Comparison of ENCODE assay signal across 11 cellular contexts in the genomic region with DNA sequence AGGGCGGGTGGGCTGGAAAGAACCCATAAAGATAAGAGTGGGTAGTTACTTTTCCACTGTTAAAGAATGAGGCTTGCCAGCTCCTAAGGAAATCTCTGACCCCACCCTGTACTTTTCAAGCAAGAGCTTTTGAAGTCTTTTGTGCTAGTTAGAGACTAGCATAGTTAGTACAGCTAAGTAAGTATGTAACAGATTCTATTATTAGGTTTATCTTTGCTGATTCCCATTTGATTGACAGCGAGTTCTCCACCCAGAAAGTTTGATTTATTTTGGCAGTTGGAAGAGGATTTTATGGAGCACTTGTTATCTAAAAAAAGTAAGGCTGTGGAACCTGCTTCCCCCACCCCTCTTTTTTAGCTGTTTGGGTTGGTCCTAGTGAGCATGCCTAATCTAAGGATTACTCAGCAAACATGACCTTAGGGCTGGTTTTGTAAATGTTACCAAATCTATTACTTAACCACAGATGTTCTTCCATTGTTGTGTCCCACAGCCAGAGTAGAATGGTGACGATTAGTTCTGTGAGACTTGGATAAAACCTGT. TPM values are rescaled to one million over a fixed set of nuclear protein-coding genes. Genes with fewer than 3 reads are reported as not detected.
A peak's percentile ranks its signal among the peaks of the same experiment; 100 is the strongest.
DNase-seq lines count a peak whose midpoint lies in the region; ATAC-seq, FAIRE-seq and TF ChIP-seq lines count a peak whose summit lies in the region.
"Had no signal": no experiment of that assay in that cellular context is flagged by ENCODE, and none has a peak within 500 bp of the region (broad histone marks: within the 10 kb centered on the region; RNA-seq: fewer than 3 reads in every experiment).

No MANE protein-coding gene starts in this region.

- H3T11ph ChIP-seq in H9 (ENCODE audit: low read length), result no peak overlapping the region

- no peak overlapping the region for H2BK120ac ChIP-seq in H9 (ENCODE audit: low read depth, low read length, poor library complexity, severe bottlenecking)

- H3K9me3 Mint-ChIP-seq in activated CD8-positive, alpha-beta memory T cell treated with anti-CD3 and anti-CD28 coated beads, Interleukin-2, amount 10 ng/mL, durations not matched to agents 7 days and 5 days (ENCODE audit: low read depth), result no peaks in the 10 kb centered on the region
- H3K9me3 Mint-ChIP-seq in H9, result no peaks in the 10 kb centered on the region

- H3K4me3 ChIP-seq in cardiac muscle cell, result no peak overlapping the region
- H3K4me3 ChIP-seq in small intestine (ENCODE audit: low read depth in 1 of 2, low read length in 2 of 2), result no peak overlapping the region

- H3K9ac ChIP-seq in H9 (ENCODE audit: extremely low read depth, insufficient read length, low read length), result no peak overlapping the region
- H3K9ac ChIP-seq: parathyroid adenoma had no signal

- H3K23ac ChIP-seq in H9 (ENCODE audit: insufficient read length, low read depth, low read length), result no peak overlapping the region

- H3K36me3 Mint-ChIP-seq in activated CD8-positive, alpha-beta memory T cell treated with anti-CD3 and anti-CD28 coated beads, Interleukin-2, amount 10 ng/mL, durations not matched to agents 7 days and 5 days, result peaks cover 12% of the 10 kb centered on the region
- H3K36me3 Mint-ChIP-seq in H9 (ENCODE audit: insufficient read depth in 1 of 3, low read depth in 3 of 3), result peaks cover 1 to 4% (median 4%) of the 10 kb centered on the region in 3 experiments; a peak in 3 of 7 replicates

- H3K4me3 Mint-ChIP-seq in activated CD8-positive, alpha-beta memory T cell treated with anti-CD3 and anti-CD28 coated beads, Interleukin-2, amount 10 ng/mL, durations not matched to agents 7 days and 5 days, result no peak overlapping the region
- H3K4me3 Mint-ChIP-seq in H9, result no peak overlapping the region

- TF ChIP-seq CTCF in cardiac muscle cell (IDR thresholded peaks at IDR 0.05; ENCODE audit: low read depth, low read length) (no peak), H9 (conservative IDR thresholded peaks at IDR 0.05) (no peak)

- no peak for ATAC-seq in GM18873 (IDR thresholded peaks at IDR 0.05; ENCODE audit: low FRiP score, unreplicated experiment)
- no peak for ATAC-seq in activated CD8-positive, alpha-beta memory T cell treated with anti-CD3 and anti-CD28 coated beads, Interleukin-2, amount 10 ng/mL, durations not matched to agents 7 days and 5 days

- H3K27ac ChIP-seq in cardiac muscle cell, result peak overlapping the region; percentile 75
- peak overlapping the region in 1 of 2 donors; percentile 27 for H3K27ac ChIP-seq in small intestine (ENCODE audit: low read depth in 1 of 2, low read length in 1 of 2)
- no peak overlapping the region for H3K27ac ChIP-seq in H9 (ENCODE audit: insufficient read length, low read depth, low read length)
- H3K27ac ChIP-seq: parathyroid adenoma had no signal

- no peaks in the 10 kb centered on the region for H3K27me3 ChIP-seq in cardiac muscle cell
- H3K27me3 ChIP-seq in small intestine (ENCODE audit: control insufficient read depth in 2 of 2, insufficient read depth in 2 of 2, low read length in 2 of 2), result no peaks in the 10 kb centered on the region
- no peaks in the 10 kb centered on the region for H3K27me3 ChIP-seq in H9 (ENCODE audit: insufficient read depth, low read length)

- no peak overlapping the region for H2BK15ac ChIP-seq in H9 (ENCODE audit: low read depth, low read length)

- H4K5ac ChIP-seq in H9 (ENCODE audit: insufficient read length, low read depth, low read length), result no peak overlapping the region

- H2AFZ ChIP-seq in H9 (ENCODE audit: low read length), result no peak overlapping the region
- H2AFZ ChIP-seq: parathyroid adenoma had no signal

- H3K4me2 ChIP-seq in H9 (ENCODE audit: insufficient read depth, insufficient read length, low read length), result no peak overlapping the region

- H2BK5ac ChIP-seq in H9 (ENCODE audit: insufficient read length, low read length), result no peak overlapping the region

- H3K18ac ChIP-seq in H9 (ENCODE audit: insufficient read length, low read depth, low read length), result no peak overlapping the region

- no peak overlapping the region for H4K8ac ChIP-seq in H9 (replicated peaks; ENCODE audit: insufficient read length, low read depth, low read length)

- H3K27ac Mint-ChIP-seq in activated CD8-positive, alpha-beta memory T cell treated with anti-CD3 and anti-CD28 coated beads, Interleukin-2, amount 10 ng/mL, durations not matched to agents 7 days and 5 days, result no peak overlapping the region
- H3K27ac Mint-ChIP-seq in H9, result peak overlapping the region in 1 of 3 experiments; percentile 41; a peak in 3 of 7 replicates

- no peak overlapping the region for H2BK12ac ChIP-seq in H9 (ENCODE audit: insufficient read length, low read depth, low read length)

- no peaks in the 10 kb centered on the region for H4K20me1 ChIP-seq in H9 (ENCODE audit: control insufficient read depth, insufficient read depth, insufficient read length)

- no peak overlapping the region for H3K4ac ChIP-seq in H9 (ENCODE audit: low read depth, low read length)

- no peaks in the 10 kb centered on the region for H3K27me3 Mint-ChIP-seq in activated CD8-positive, alpha-beta memory T cell treated with anti-CD3 and anti-CD28 coated beads, Interleukin-2, amount 10 ng/mL, durations not matched to agents 7 days and 5 days
- H3K27me3 Mint-ChIP-seq in H9 (ENCODE audit: low read depth), result no peaks in the 10 kb centered on the region

- H3K4me1 Mint-ChIP-seq in activated CD8-positive, alpha-beta memory T cell treated with anti-CD3 and anti-CD28 coated beads, Interleukin-2, amount 10 ng/mL, durations not matched to agents 7 days and 5 days, result peaks cover 52% of the 10 kb centered on the region
- H3K4me1 Mint-ChIP-seq in H9, result peaks cover 43 to 46% of the 10 kb centered on the region in 2 experiments

- peaks cover 5% of the 10 kb centered on the region for H3K79me1 ChIP-seq in H9 (ENCODE audit: insufficient read depth, low read depth, low read length, poor library complexity, severe bottlenecking)

- no peak overlapping the region for H4K91ac ChIP-seq in H9 (ENCODE audit: insufficient read length, low read depth, low read length)

- peak; percentile 64 for DNase-seq in HT-29 (ENCODE audit: low spot score)
- DNase-seq in SKM-1 (lab: John Stamatoyannopoulos, UW; ENCODE audit: unreplicated experiment), result peak; percentile 51
- peak; percentile 36 to 82 for DNase-seq in cardiac muscle cell (ENCODE audit: low read depth in 1 of 2, low spot score in 1 of 2)
- peak; percentile 33 for DNase-seq in small intestine
- DNase-seq in HTR-8/SVneo (ENCODE audit: insufficient read length, low spot score), result no peak
- no peak for DNase-seq in activated CD8-positive, alpha-beta memory T cell treated with anti-CD3 and anti-CD28 coated beads, Interleukin-2, amount 10 ng/mL, durations not matched to agents 7 days and 5 days
- DNase-seq in H9, result no peak
- DNase-seq: substantia nigra had no signal

- peaks cover 3% of the 10 kb centered on the region; the same call in 1 of the 2 replicates for H3K79me2 ChIP-seq in H9 (ENCODE audit: insufficient read depth, low read length)

- 15 to 61% (median 36%) methylated on average over 3 of the region's 3 CpGs for WGBS in small intestine, 3 donors
- WGBS in H9 (ENCODE audit: extremely low coverage, insufficient read length, low lambda C conversion rate), result no CpG with 5 or more reads among the region's 3 CpGs

- peaks cover 66% of the 10 kb centered on the region for H3K4me1 ChIP-seq in cardiac muscle cell (ENCODE audit: low read depth)
- peaks cover 3 to 20% of the 10 kb centered on the region in 2 donors for H3K4me1 ChIP-seq in small intestine (ENCODE audit: control insufficient read depth in 2 of 2, insufficient read depth in 1 of 2, low read depth in 1 of 2, low read length in 1 of 2)
- peaks cover 3% of the 10 kb centered on the region for H3K4me1 ChIP-seq in H9 (ENCODE audit: insufficient read depth, low read length)
- H3K4me1 ChIP-seq: parathyroid adenoma had no signal

- no peak for FAIRE-seq in small intestine (lab: Jason Lieb, UNC)
- no peak for FAIRE-seq in HTR-8/SVneo (lab: Jason Lieb, UNC)
- FAIRE-seq: TTC549 had no signal

- H2AK5ac ChIP-seq in H9 (ENCODE audit: insufficient read length, low read length), result no peak overlapping the region

- H3K36me3 ChIP-seq in cardiac muscle cell (no peaks in the 10 kb centered on the region), small intestine (ENCODE audit: control insufficient read depth in 2 of 2, insufficient read depth in 2 of 2, low read length in 2 of 2) (no peaks in the 10 kb centered on the region)

- H3K56ac ChIP-seq in H9 (ENCODE audit: insufficient read length, low read depth, low read length), result no peak overlapping the region

- CTCF ChIA-PET in activated CD8-positive, alpha-beta memory T cell treated with anti-CD3 and anti-CD28 coated beads, Interleukin-2, amount 10 ng/mL, durations not matched to agents 7 days and 5 days (lab: Charles Lee), result interaction anchor here (0.8 kb wide), 1 partner anchor 43 kb away, joined by 3 read pairs; no protein-coding TSS in a partner anchor

- no peaks in the 10 kb centered on the region for H3K9me3 ChIP-seq in cardiac muscle cell (ENCODE audit: low read depth)
- H3K9me3 ChIP-seq in small intestine (ENCODE audit: control insufficient read depth, low read depth), result no peaks in the 10 kb centered on the region
- no peaks in the 10 kb centered on the region for H3K9me3 ChIP-seq in H9 (ENCODE audit: control insufficient read depth, low read depth, low read length)

- no peaks in the 10 kb centered on the region for H3K23me2 ChIP-seq in H9 (ENCODE audit: insufficient read length, low read depth, low read length, poor library complexity, severe bottlenecking)

- no peak overlapping the region for H2BK20ac ChIP-seq in H9 (ENCODE audit: low read depth, low read length, poor library complexity, severe bottlenecking)

- H3K14ac ChIP-seq in H9 (ENCODE audit: insufficient read depth, low read length), result no peak overlapping the region

RNA-seq across cellular contexts. Expression of gene FNDC3B, which starts 57.6 kb away (rescaled TPM):
- 46.7 and 47.9 TPM in 2 replicates for total RNA-seq in HT-29 (2014; rRNA removed; shearing (Covaris generic))
- total RNA-seq in cardiac muscle cell, result 56.8 and 62.3 TPM in 2 replicates
- polyA plus RNA-seq in cardiac muscle cell, result 52.2 and 55.2 TPM in 2 replicates
- polyA plus RNA-seq in small intestine, result 10 to 100 TPM in 1 of 3 donors, 1 to 10 TPM in 2; 6.0 to 10.7 (median 9.5) TPM
- 10 to 100 TPM; 25.4 to 31.1 TPM for total RNA-seq in activated CD8-positive, alpha-beta memory T cell treated with anti-CD3 and anti-CD28 coated beads, Interleukin-2, amount 10 ng/mL, durations not matched to agents 7 days and 5 days
- total RNA-seq in H9 (2021), result 42.3 and 43.8 TPM in 2 replicates

Comparison
In these comparisons a context has a peak if more than half of its experiments do, and no peak if none do; other contexts are left out.
1. DNase-seq: peak in HT-29 (single experiment), SKM-1 (single experiment), cardiac muscle cell (2 of 2) and small intestine (single experiment); none in HTR-8/SVneo (single experiment), activated CD8-positive, alpha-beta memory T cell treated with anti-CD3 and anti-CD28 coated beads, Interleukin-2, amount 10 ng/mL, durations not matched to agents 7 days and 5 days (single experiment) and H9 (single experiment).